ENCODE assay signal across 17 cellular contexts in the genomic region with DNA sequence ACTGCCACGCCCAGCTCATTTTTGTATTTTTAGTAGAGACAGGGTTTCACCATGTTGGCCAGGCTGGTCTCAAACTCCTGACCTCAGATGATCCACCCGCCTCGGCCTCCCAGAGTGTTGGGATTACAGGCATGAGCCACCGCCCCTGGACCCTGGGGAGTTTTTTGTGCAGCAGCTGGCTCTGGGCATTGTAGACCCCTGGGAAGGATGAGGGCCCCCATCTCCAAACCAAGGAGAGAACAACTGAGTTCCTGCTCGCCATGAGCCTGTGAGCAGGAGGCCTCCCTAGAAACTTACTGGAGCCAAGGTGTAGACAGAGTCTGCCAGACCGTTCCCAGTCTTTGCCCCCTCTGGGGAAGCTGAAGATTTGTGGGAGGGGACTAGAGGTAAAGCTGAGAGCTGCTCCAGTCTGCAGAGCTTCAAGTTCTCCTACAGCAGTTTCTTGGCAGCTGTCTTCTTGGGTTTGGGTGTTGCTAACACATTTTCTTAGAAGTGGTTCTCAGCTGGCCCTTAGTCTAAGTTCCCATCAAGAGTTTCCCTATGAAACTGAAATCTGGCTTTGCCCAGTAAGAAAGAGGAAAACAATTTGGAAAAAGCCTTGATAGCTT. TPM values are rescaled to one million over a fixed set of nuclear protein-coding genes. Genes with fewer than 3 reads are reported as not detected.
DNase-seq lines count a peak whose midpoint lies in the region; ATAC-seq, FAIRE-seq and TF ChIP-seq lines count a peak whose summit lies in the region.
"Had no signal": no experiment of that assay in that cellular context is flagged by ENCODE, and none has a peak within 500 bp of the region (broad histone marks: within the 10 kb centered on the region; RNA-seq: fewer than 3 reads in every experiment).

No MANE protein-coding gene starts in this region.

- H3K27me3 ChIP-seq in body of pancreas, result no peaks in the 10 kb centered on the region
- no peaks in the 10 kb centered on the region for H3K27me3 ChIP-seq in gastroesophageal sphincter
- H3K27me3 ChIP-seq in tibial artery, result no peaks in the 10 kb centered on the region
- H3K27me3 ChIP-seq in ovary, result no peaks in the 10 kb centered on the region
- no peaks in the 10 kb centered on the region for H3K27me3 ChIP-seq in HepG2 (ENCODE audit: control insufficient read depth in 1 of 2, insufficient read depth in 2 of 2, low read length in 2 of 2)

- H3K9me3 ChIP-seq in body of pancreas (no peaks in the 10 kb centered on the region), gastroesophageal sphincter (no peaks in the 10 kb centered on the region), tibial artery (no peaks in the 10 kb centered on the region), ovary (no peaks in the 10 kb centered on the region), HepG2 (ENCODE audit: low read length) (no peaks in the 10 kb centered on the region)

- H3K36me3 Mint-ChIP-seq in activated CD4-positive, alpha-beta T cell treated with anti-CD3 and anti-CD28 coated beads for 36 hours (ENCODE audit: low read depth), result peaks cover 27% of the 10 kb centered on the region

- no peak overlapping the region for H3K27ac Mint-ChIP-seq in activated CD4-positive, alpha-beta T cell treated with anti-CD3 and anti-CD28 coated beads for 36 hours
- H3K27ac Mint-ChIP-seq: B cell had no signal

- ATAC-seq in body of pancreas (no peak), gastroesophageal sphincter (no peak), HepG2 (no peak)
- ATAC-seq in activated CD4-positive, alpha-beta T cell treated with anti-CD3 and anti-CD28 coated beads for 36 hours, result no peak

- TF ChIP-seq POLR2A in body of pancreas (IDR thresholded peaks at IDR 0.05), result no peak
- TF ChIP-seq POLR2A in gastroesophageal sphincter (IDR thresholded peaks at IDR 0.05), result no peak
- TF ChIP-seq POLR2A in ovary (IDR thresholded peaks at IDR 0.05), result no peak
- TF ChIP-seq POLR2A in HepG2 (IDR thresholded peaks at IDR 0.05; ENCODE audit: insufficient read depth in 1 of 2, low read depth in 2 of 2, low read length in 2 of 2), result no peak

- H3K27me3 Mint-ChIP-seq in activated CD4-positive, alpha-beta T cell treated with anti-CD3 and anti-CD28 coated beads for 36 hours, result no peaks in the 10 kb centered on the region
- H3K27me3 Mint-ChIP-seq: B cell; CD8-positive, alpha-beta memory T cell had no signal

- peaks cover 64% of the 10 kb centered on the region for H3K4me1 ChIP-seq in body of pancreas
- H3K4me1 ChIP-seq in gastroesophageal sphincter, result peaks cover 6 to 59% (median 7%) of the 10 kb centered on the region in 3 donors
- H3K4me1 ChIP-seq in tibial artery, result peaks cover 0 to 35% (median 7%) of the 10 kb centered on the region in 4 donors
- no peaks in the 10 kb centered on the region for H3K4me1 ChIP-seq in ovary (ENCODE audit: insufficient read depth)
- peaks cover 37% of the 10 kb centered on the region for H3K4me1 ChIP-seq in HepG2 (ENCODE audit: insufficient read depth, low read length)

- no peaks in the 10 kb centered on the region for H3K4me1 Mint-ChIP-seq in activated CD4-positive, alpha-beta T cell treated with anti-CD3 and anti-CD28 coated beads for 36 hours
- H3K4me1 Mint-ChIP-seq: B cell; CD8-positive, alpha-beta memory T cell had no signal

- H3K79me2 ChIP-seq in HepG2 (ENCODE audit: insufficient read depth, low read length), result no peaks in the 10 kb centered on the region

- no peak for TF ChIP-seq RAD21 in HepG2 (CRISPR knock-in tag; IDR thresholded peaks at IDR 0.05)

- intact Hi-C loops in body of pancreas (cut with DNase I) (no loop called here), posterior vena cava (cut with DNase I) (no loop called here), tibial artery (cut with DNase I; ENCODE audit: low total_unique reads) (no loop called here), ovary (cut with DNase I) (no loop called here), HepG2 (cut with micrococcal nuclease; ENCODE audit: unreplicated experiment) (no loop called here)
- intact Hi-C loops in activated CD4-positive, alpha-beta T cell treated with anti-CD3 and anti-CD28 coated beads for 36 hours (cut with DNase I, micrococcal nuclease), result no loop called here

- H3K27ac ChIP-seq in body of pancreas (peak overlapping the region; percentile 76 to 95 (median 87)), gastroesophageal sphincter (peak overlapping the region; percentile 51 to 81 (median 64)), tibial artery (peak overlapping the region; percentile 54 to 72), ovary (no peak overlapping the region), HepG2 (ENCODE audit: extremely low read length, insufficient read depth, low read length) (no peak overlapping the region)

- H3K36me3 ChIP-seq in body of pancreas (replicated peaks in 1 of 2; ENCODE audit: insufficient read depth in 1 of 2, low read depth in 2 of 2) (no peaks in the 10 kb centered on the region), gastroesophageal sphincter (peaks cover 0 to 56% of the 10 kb centered on the region in 2 donors), tibial artery (peaks cover 22 to 56% (median 40%) of the 10 kb centered on the region in 3 donors), ovary (no peaks in the 10 kb centered on the region), HepG2 (replicated peaks in 1 of 2; ENCODE audit: control insufficient read depth in 1 of 2, insufficient read depth in 2 of 2, low read length in 2 of 2) (peaks cover 15 to 16% of the 10 kb centered on the region in 2 experiments)

- no peak for FAIRE-seq in HepG2 (lab: Jason Lieb, UNC)
- FAIRE-seq: H1 had no signal

- no peak overlapping the region for H3K4me3 ChIP-seq in body of pancreas
- no peak overlapping the region for H3K4me3 ChIP-seq in gastroesophageal sphincter
- no peak overlapping the region for H3K4me3 ChIP-seq in tibial artery
- no peak overlapping the region for H3K4me3 ChIP-seq in ovary
- H3K4me3 ChIP-seq in HepG2 (replicated peaks in 1 of 3; ENCODE audit: insufficient read depth in 1 of 3, low read depth in 2 of 3, low read length in 3 of 3), result no peak overlapping the region

- TF ChIP-seq CTCF in body of pancreas (IDR thresholded peaks at IDR 0.05) (no peak), gastroesophageal sphincter (IDR thresholded peaks at IDR 0.05) (no peak), tibial artery (IDR thresholded peaks at IDR 0.05) (no peak), ovary (IDR thresholded peaks at IDR 0.05) (no peak), HepG2 (CRISPR knock-in tag; IDR thresholded peaks at IDR 0.05) (no peak)

- no peak for DNase-seq in body of pancreas
- peak; percentile 64 for DNase-seq in posterior vena cava (ENCODE audit: low spot score)
- no peak for DNase-seq in tibial artery
- no peak for DNase-seq in ovary
- no peak for DNase-seq in HepG2 (ENCODE audit: low spot score)
- no peak for DNase-seq in activated CD4-positive, alpha-beta T cell treated with anti-CD3 and anti-CD28 coated beads for 36 hours
- DNase-seq: ACHN; CD8-positive, alpha-beta memory T cell; DMS 273 treated with DMSO at 0.1 percent for 48 hours; KG1; NCI-H1048; NCI-H187; NCI-H446; SHP77 had no signal

- in situ Hi-C loops in HepG2 (cut with HindIII; ENCODE audit: extremely low pct_ligation_motif_present, low pct_unique_long_range_greater_than_20kb), result no loop called here

- CTCF ChIA-PET in HepG2 (lab: Yijun Ruan, JAX; ENCODE audit: low intra/inter-chr PET ratio, low total read pairs), result no interaction called here
- CTCF ChIA-PET in activated CD4-positive, alpha-beta T cell treated with anti-CD3 and anti-CD28 coated beads for 36 hours (lab: Charles Lee), result interaction anchor here (1.7 kb wide), 1 partner anchor 9 kb away, joined by 6 read pairs; no protein-coding TSS in a partner anchor

- TF ChIP-seq EP300 in gastroesophageal sphincter (IDR thresholded peaks at IDR 0.05) (no peak), ovary (IDR thresholded peaks at IDR 0.05) (no peak), HepG2 (IDR thresholded peaks at IDR 0.05; ENCODE audit: low read depth in 2 of 2, low read length in 2 of 2) (no peak), HepG2 (CRISPR knock-in tag; IDR thresholded peaks at IDR 0.05; ENCODE audit: borderline replicate concordance) (no peak)

- POLR2A ChIA-PET in HepG2 (lab: Yijun Ruan, JAX), result interaction anchor here (2.8 kb wide), 1 partner anchor 35 kb away, joined by 7 read pairs; a partner anchor contains a TSS
- POLR2A ChIA-PET in activated CD4-positive, alpha-beta T cell treated with anti-CD3 and anti-CD28 coated beads for 36 hours (lab: Charles Lee), result interaction anchor here (0.7 kb wide), 1 partner anchor 26 kb away, joined by 3 read pairs; no protein-coding TSS in a partner anchor

- no peak overlapping the region for H3K4me3 Mint-ChIP-seq in activated CD4-positive, alpha-beta T cell treated with anti-CD3 and anti-CD28 coated beads for 36 hours
- H3K4me3 Mint-ChIP-seq: B cell; CD8-positive, alpha-beta memory T cell had no signal

- no peaks in the 10 kb centered on the region for H4K20me1 ChIP-seq in HepG2 (ENCODE audit: insufficient read depth, low read length)

- no peaks in the 10 kb centered on the region for H3K9me3 Mint-ChIP-seq in activated CD4-positive, alpha-beta T cell treated with anti-CD3 and anti-CD28 coated beads for 36 hours (ENCODE audit: low read depth)
- H3K9me3 Mint-ChIP-seq: CD8-positive, alpha-beta memory T cell had no signal

- no peak overlapping the region for H2AFZ ChIP-seq in HepG2 (ENCODE audit: low read length)

- H3K4me2 ChIP-seq in HepG2 (ENCODE audit: low read depth, low read length), result no peak overlapping the region

- H3K9ac ChIP-seq in HepG2 (ENCODE audit: insufficient read depth, low read depth, low read length), result no peak overlapping the region

- BruUV-seq in HepG2 (replicated peaks; lab: Mats Ljungman, UMichigan), result no TSS peak

- WGBS in body of pancreas, 2 donors, result 87 to 100% methylated on average over 2 to 6 of the region's 6 CpGs
- 56% methylated on average over 2 of the region's 6 CpGs; no CpG with 5 or more reads in 1 of the 2 donors for WGBS in gastroesophageal sphincter (ENCODE audit: low coverage in 1 of 2), 2 donors
- 86 to 97% (median 91%) methylated on average over 6 of the region's 6 CpGs for WGBS in ovary, 3 donors
- WGBS in HepG2 (ENCODE audit: low lambda C conversion rate), result 92% methylated on average over 4 of the region's 6 CpGs

RNA-seq across cellular contexts. Expression of a gene that starts 12.4 kb away (rescaled TPM):
- 10 to 100 TPM in 1 of 2 donors, 1 to 10 TPM in 1; 9.2 to 14.0 TPM for total RNA-seq in body of pancreas
- total RNA-seq in gastroesophageal sphincter, result 10 to 100 TPM; 14.4 to 40.9 (median 26.0) TPM
- total RNA-seq in posterior vena cava, result 10 to 100 TPM; 14.0 to 14.9 TPM
- total RNA-seq in ovary, result 10 to 100 TPM; 14.8 to 41.4 (median 24.8) TPM
- polyA plus RNA-seq in ovary, result 10 to 100 TPM; 59.3 to 61.4 TPM
- 19.9 and 28.0 TPM in 2 replicates for total RNA-seq in HepG2 (2016; rRNA removed; fragmentation: Illumina TruSeq; extraction: Trizol)
- 10.3 and 10.9 TPM in 2 replicates for total RNA-seq in HepG2 (2016; cell fraction: cytosol; rRNA removed; fragmentation: Illumina TruSeq; extraction: Trizol; ENCODE audit: low read depth)
- total RNA-seq in HepG2 (2016; cell fraction: insoluble cytoplasmic fraction; rRNA removed; fragmentation: Illumina TruSeq; extraction: Trizol), result 19.3 and 30.3 TPM in 2 replicates
- total RNA-seq in HepG2 (2016; cell fraction: membrane; rRNA removed; fragmentation: Illumina TruSeq; extraction: Trizol), result 15.4 and 16.7 TPM in 2 replicates
- 7.0 and 9.3 TPM in 2 replicates for total RNA-seq in HepG2 (2016; cell fraction: nucleus; rRNA removed; fragmentation: Illumina TruSeq; extraction: Trizol)
- 19.9 and 24.6 TPM in 2 replicates for polyA plus RNA-seq in HepG2 (2011; rRNA removed)
- 24.3 and 27.3 TPM in 2 replicates for polyA plus RNA-seq in HepG2 (2011; cell fraction: cytosol; rRNA removed)
- polyA plus RNA-seq in HepG2 (2011; cell fraction: nucleus; rRNA removed), result 6.9 and 7.0 TPM in 2 replicates
- 11.3 and 13.8 TPM in 2 replicates for polyA plus RNA-seq in HepG2 (2012)
- 7.8 and 8.4 TPM in 2 replicates for polyA plus RNA-seq in HepG2 (2016; cell fraction: cytosol; fragmentation: Illumina TruSeq; extraction: Trizol; ENCODE audit: low read depth)
- polyA plus RNA-seq in HepG2 (2016; cell fraction: insoluble cytoplasmic fraction; fragmentation: Illumina TruSeq; extraction: Trizol; ENCODE audit: low read depth), result 22.0 and 27.3 TPM in 2 replicates
- 11.0 and 15.4 TPM in 2 replicates for polyA plus RNA-seq in HepG2 (2016; cell fraction: membrane; fragmentation: Illumina TruSeq; extraction: Trizol; ENCODE audit: low read depth)
- polyA plus RNA-seq in HepG2 (2016; cell fraction: nucleus; fragmentation: Illumina TruSeq; extraction: Trizol; ENCODE audit: insufficient read depth, low read depth), result 13.5 and 15.5 TPM in 2 replicates
- 12.3 and 17.3 TPM in 2 replicates for polyA minus RNA-seq in HepG2 (2011; rRNA and poly(A)+ RNA removed; ENCODE audit: low replicate concordance)
- polyA minus RNA-seq in HepG2 (2011; cell fraction: cytosol; rRNA and poly(A)+ RNA removed), result 3.1 and 4.8 TPM in 2 replicates
- 3.5 and 5.1 TPM in 2 replicates for polyA minus RNA-seq in HepG2 (2011; cell fraction: nucleus; rRNA and poly(A)+ RNA removed)
- 10 to 100 TPM; 14.9 to 22.9 TPM for total RNA-seq in activated CD4-positive, alpha-beta T cell treated with anti-CD3 and anti-CD28 coated beads for 36 hours

RNA-seq across cellular contexts. Expression of a gene that starts 12.7 kb away (rescaled TPM):
- total RNA-seq in body of pancreas (under 1 TPM; 0.26 to 0.33 TPM), gastroesophageal sphincter (1 to 10 TPM in 2 of 4 donors, under 1 TPM in 2; 0.54 to 2.2 (median 1.2) TPM), posterior vena cava (under 1 TPM; 0.38 to 0.74 TPM), ovary (1 to 10 TPM in 3 of 7 donors, under 1 TPM in 4; 0.53 to 3.2 (median 1.00) TPM), HepG2 (2016; rRNA removed; fragmentation: Illumina TruSeq; extraction: Trizol) (2.8 and 3.0 TPM in 2 replicates)
- polyA plus RNA-seq in ovary (1 to 10 TPM in 1 of 2 donors, under 1 TPM in 1; 0.47 to 1.1 TPM), HepG2 (2011; rRNA removed) (1.1 TPM in 2 replicates)
- 0.61 and 0.79 TPM in 2 replicates for total RNA-seq in HepG2 (2016; cell fraction: cytosol; rRNA removed; fragmentation: Illumina TruSeq; extraction: Trizol; ENCODE audit: low read depth)
- 2.9 and 3.1 TPM in 2 replicates for total RNA-seq in HepG2 (2016; cell fraction: insoluble cytoplasmic fraction; rRNA removed; fragmentation: Illumina TruSeq; extraction: Trizol)
- total RNA-seq in HepG2 (2016; cell fraction: membrane; rRNA removed; fragmentation: Illumina TruSeq; extraction: Trizol), result 0.96 and 1.1 TPM in 2 replicates
- 4.0 and 4.2 TPM in 2 replicates for total RNA-seq in HepG2 (2016; cell fraction: nucleus; rRNA removed; fragmentation: Illumina TruSeq; extraction: Trizol)
- polyA plus RNA-seq in HepG2 (2011; cell fraction: cytosol; rRNA removed), result 0.53 and 0.70 TPM in 2 replicates
- 1.7 and 1.9 TPM in 2 replicates for polyA plus RNA-seq in HepG2 (2011; cell fraction: nucleus; rRNA removed)
- polyA plus RNA-seq in HepG2 (2012), result 0.40 and 0.67 TPM in 2 replicates
- polyA plus RNA-seq in HepG2 (2016; cell fraction: cytosol; fragmentation: Illumina TruSeq; extraction: Trizol; ENCODE audit: low read depth), result 0.29 and 0.34 TPM in 2 replicates
- polyA plus RNA-seq in HepG2 (2016; cell fraction: insoluble cytoplasmic fraction; fragmentation: Illumina TruSeq; extraction: Trizol; ENCODE audit: low read depth), result 1.7 and 2.2 TPM in 2 replicates
- polyA plus RNA-seq in HepG2 (2016; cell fraction: membrane; fragmentation: Illumina TruSeq; extraction: Trizol; ENCODE audit: low read depth), result 0.55 and 0.58 TPM in 2 replicates
- polyA plus RNA-seq in HepG2 (2016; cell fraction: nucleus; fragmentation: Illumina TruSeq; extraction: Trizol; ENCODE audit: insufficient read depth, low read depth), result 3.6 and 4.2 TPM in 2 replicates
- polyA minus RNA-seq in HepG2 (2011; rRNA and poly(A)+ RNA removed; ENCODE audit: low replicate concordance), result 2.8 and 24.8 TPM in 2 replicates
- polyA minus RNA-seq in HepG2 (2011; cell fraction: cytosol; rRNA and poly(A)+ RNA removed), result 0.89 and 1.1 TPM in 2 replicates
- 2.9 and 4.0 TPM in 2 replicates for polyA minus RNA-seq in HepG2 (2011; cell fraction: nucleus; rRNA and poly(A)+ RNA removed)
- total RNA-seq in activated CD4-positive, alpha-beta T cell treated with anti-CD3 and anti-CD28 coated beads for 36 hours, result 1 to 10 TPM; 5.9 to 7.7 TPM
- polyA plus RNA-seq: CD8-positive, alpha-beta memory T cell had no signal

RNA-seq across cellular contexts. Expression of a gene that starts 34.9 kb away (rescaled TPM):
- 10 to 100 TPM; 11.2 to 11.9 TPM for total RNA-seq in body of pancreas
- total RNA-seq in gastroesophageal sphincter, result 10 to 100 TPM in 3 of 4 donors, 1 to 10 TPM in 1; 4.3 to 33.7 (median 26.8) TPM
- 10 to 100 TPM; 12.0 to 30.6 TPM for total RNA-seq in posterior vena cava
- total RNA-seq in ovary, result 1 to 10 TPM in 5 of 7 donors, under 1 TPM in 2; 0.60 to 2.3 (median 1.2) TPM
- 1 to 10 TPM in 1 of 2 donors, under 1 TPM in 1; 0.77 to 7.8 TPM for polyA plus RNA-seq in ovary
- 14.3 and 22.4 TPM in 2 replicates for total RNA-seq in HepG2 (2016; rRNA removed; fragmentation: Illumina TruSeq; extraction: Trizol)
- total RNA-seq in HepG2 (2016; cell fraction: cytosol; rRNA removed; fragmentation: Illumina TruSeq; extraction: Trizol; ENCODE audit: low read depth), result 1.7 and 2.0 TPM in 2 replicates
- 12.6 and 22.5 TPM in 2 replicates for total RNA-seq in HepG2 (2016; cell fraction: insoluble cytoplasmic fraction; rRNA removed; fragmentation: Illumina TruSeq; extraction: Trizol)
- total RNA-seq in HepG2 (2016; cell fraction: membrane; rRNA removed; fragmentation: Illumina TruSeq; extraction: Trizol), result 9.5 and 9.9 TPM in 2 replicates
- 28.9 and 34.2 TPM in 2 replicates for total RNA-seq in HepG2 (2016; cell fraction: nucleus; rRNA removed; fragmentation: Illumina TruSeq; extraction: Trizol)
- polyA plus RNA-seq in HepG2 (2011; rRNA removed), result 11.1 and 11.9 TPM in 2 replicates
- polyA plus RNA-seq in HepG2 (2011; cell fraction: cytosol; rRNA removed), result 12.3 and 12.9 TPM in 2 replicates
- 10.1 and 11.3 TPM in 2 replicates for polyA plus RNA-seq in HepG2 (2011; cell fraction: nucleus; rRNA removed)
- polyA plus RNA-seq in HepG2 (2012), result 29.5 and 34.5 TPM in 2 replicates
- 1.9 and 2.0 TPM in 2 replicates for polyA plus RNA-seq in HepG2 (2016; cell fraction: cytosol; fragmentation: Illumina TruSeq; extraction: Trizol; ENCODE audit: low read depth)
- 14.7 and 17.6 TPM in 2 replicates for polyA plus RNA-seq in HepG2 (2016; cell fraction: insoluble cytoplasmic fraction; fragmentation: Illumina TruSeq; extraction: Trizol; ENCODE audit: low read depth)
- polyA plus RNA-seq in HepG2 (2016; cell fraction: membrane; fragmentation: Illumina TruSeq; extraction: Trizol; ENCODE audit: low read depth), result 4.6 and 5.0 TPM in 2 replicates
- 47.4 and 50.2 TPM in 2 replicates for polyA plus RNA-seq in HepG2 (2016; cell fraction: nucleus; fragmentation: Illumina TruSeq; extraction: Trizol; ENCODE audit: insufficient read depth, low read depth)
- polyA minus RNA-seq in HepG2 (2011; rRNA and poly(A)+ RNA removed; ENCODE audit: low replicate concordance), result 4.7 and 30.4 TPM in 2 replicates
- 24.9 and 26.6 TPM in 2 replicates for polyA minus RNA-seq in HepG2 (2011; cell fraction: cytosol; rRNA and poly(A)+ RNA removed)
- polyA minus RNA-seq in HepG2 (2011; cell fraction: nucleus; rRNA and poly(A)+ RNA removed), result 5.0 and 6.7 TPM in 2 replicates
- total RNA-seq in activated CD4-positive, alpha-beta T cell treated with anti-CD3 and anti-CD28 coated beads for 36 hours, result 1 to 10 TPM; 2.2 to 2.3 TPM

Comparison
In these comparisons a context has a peak if more than half of its experiments do, and no peak if none do; other contexts are left out.
1. H3K27ac ChIP-seq: peak in body of pancreas (4 of 4), gastroesophageal sphincter (4 of 4) and tibial artery (2 of 2); none in ovary (0 of 2) and HepG2 (single experiment).